In genomic region chr2:135582383-135582782, GRCh38 we compare ENCODE assay signal across 1 cellular context.
TF ChIP-seq lines count a peak whose summit lies in the region.

No MANE protein-coding gene starts in this region.

TF ChIP-seq in WTC11, 78 proteins besides CTCF, POLR2A, EP300 and RAD21 (continued from another document):
- TF ChIP-seq AR (CRISPR knock-in tag; IDR thresholded peaks at IDR 0.05) (no peak), ZNF396 (CRISPR knock-in tag; IDR thresholded peaks at IDR 0.05; ENCODE audit: borderline replicate concordance) (no peak), ZNF219 (CRISPR knock-in tag; IDR thresholded peaks at IDR 0.05; ENCODE audit: borderline replicate concordance) (no peak), ZNF425 (CRISPR knock-in tag; conservative IDR thresholded peaks at IDR 0.05) (no peak), NFE2L1 (CRISPR knock-in tag; IDR thresholded peaks at IDR 0.05) (no peak)
TF ChIP-seq in WTC11: peak in this region for 0.
